ENCODE assay signal across 8 cellular contexts in the genomic region with DNA sequence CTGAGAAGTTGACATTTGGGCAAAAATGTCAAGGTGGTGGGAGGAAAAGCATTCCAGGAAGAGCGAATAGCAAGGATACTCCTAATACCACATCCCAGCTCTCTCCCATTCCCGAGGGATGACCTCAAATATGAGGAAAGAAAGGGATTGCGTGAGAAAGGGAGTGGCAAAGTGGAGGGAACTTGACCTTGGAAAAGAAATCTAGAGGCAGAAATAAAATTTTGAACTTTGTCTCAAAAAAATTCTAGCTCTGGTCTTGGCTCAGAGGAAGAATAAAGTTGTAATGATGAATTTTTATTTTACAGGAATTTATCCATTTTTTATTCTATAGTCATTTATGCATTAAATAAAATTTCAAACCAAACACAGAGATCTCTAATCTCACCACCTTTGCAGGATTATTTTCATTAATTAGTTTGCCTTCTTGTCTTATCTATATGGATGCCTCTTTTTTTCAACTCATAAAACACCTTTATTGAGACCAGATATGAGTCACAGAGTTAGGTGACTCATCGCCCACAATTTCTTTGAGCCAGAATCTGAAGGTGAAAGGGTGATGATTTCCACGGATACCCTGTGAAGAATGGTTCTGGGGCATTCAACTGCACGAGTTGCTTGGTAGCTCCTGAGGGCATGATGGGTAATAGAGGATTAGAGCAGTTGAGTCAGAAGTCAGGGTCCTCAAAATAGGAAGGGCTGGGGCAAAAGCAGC.
DNase-seq lines count a peak whose midpoint lies in the region; ATAC-seq and TF ChIP-seq lines count a peak whose summit lies in the region.

No MANE protein-coding gene starts in this region.

- no peak overlapping the region for H3K23ac ChIP-seq in mesenchymal stem cell (ENCODE audit: low read length in 2 of 2)

- H2AFZ ChIP-seq in mesenchymal stem cell (ENCODE audit: low read depth, low read length) (no peak overlapping the region), OCI-LY7 (ENCODE audit: low read length) (no peak overlapping the region)

- H2BK120ac ChIP-seq in mesenchymal stem cell (ENCODE audit: low read depth, low read length): no peak overlapping the region

- H3K27ac ChIP-seq in mesenchymal stem cell (ENCODE audit: low read length, poor library complexity, severe bottlenecking) (no peak overlapping the region), testis (no peak overlapping the region), OCI-LY7 (ENCODE audit: low read depth, low read length, poor library complexity, severe bottlenecking) (no peak overlapping the region)

- H3K27me3 ChIP-seq in mesenchymal stem cell (ENCODE audit: control insufficient read depth in 1 of 2, insufficient read depth in 1 of 2, low read length in 2 of 2): peaks cover 0 to 9% of the 10 kb centered on the region in 2 experiments
- H3K27me3 ChIP-seq in testis: no peaks in the 10 kb centered on the region

- H3K9me3 ChIP-seq in mesenchymal stem cell (ENCODE audit: control insufficient read depth, low read length) (no peaks in the 10 kb centered on the region), testis (no peaks in the 10 kb centered on the region), OCI-LY7 (ENCODE audit: low read length) (no peaks in the 10 kb centered on the region)

- intact Hi-C loops in testis (cut with DNase I; ENCODE audit: low total_unique reads) (no loop called here), OCI-LY7 (cut with micrococcal nuclease; ENCODE audit: unreplicated experiment) (no loop called here)

- no peak overlapping the region for H2BK5ac ChIP-seq in mesenchymal stem cell (ENCODE audit: low read depth, low read length, poor library complexity, severe bottlenecking)

- H4K91ac ChIP-seq in mesenchymal stem cell (ENCODE audit: low read length): no peak overlapping the region

- H2BK12ac ChIP-seq in mesenchymal stem cell (ENCODE audit: low read length in 2 of 2): no peak overlapping the region

- H3K4ac ChIP-seq in mesenchymal stem cell (ENCODE audit: low read depth in 1 of 2, low read length in 2 of 2): no peak overlapping the region

- TF ChIP-seq CTCF in testis (IDR thresholded peaks at IDR 0.05) (no peak), OCI-LY7 (conservative IDR thresholded peaks at IDR 0.05; ENCODE audit: low read length) (no peak)

- H3K4me1 ChIP-seq in mesenchymal stem cell (ENCODE audit: control insufficient read depth, insufficient read depth, low read depth, low read length): no peaks in the 10 kb centered on the region
- H3K4me1 ChIP-seq in testis: no peaks in the 10 kb centered on the region
- H3K4me1 ChIP-seq in OCI-LY7 (ENCODE audit: insufficient read depth, low read length, poor library complexity, severe bottlenecking): no peaks in the 10 kb centered on the region

- no peak overlapping the region for H2BK15ac ChIP-seq in mesenchymal stem cell (ENCODE audit: low read depth, poor library complexity, severe bottlenecking)

- H4K8ac ChIP-seq in mesenchymal stem cell (ENCODE audit: low read length): no peak overlapping the region

- POLR2A ChIA-PET in OCI-LY7 (lab: Charles Lee): no interaction called here

- H3K18ac ChIP-seq in mesenchymal stem cell (ENCODE audit: low read depth in 1 of 2, low read length in 2 of 2): no peak overlapping the region

- CTCF ChIA-PET in OCI-LY7 (lab: Charles Lee; ENCODE audit: unreplicated experiment): no interaction called here

- 52% methylated on average over 5 of the region's 6 CpGs for WGBS in mesenchymal stem cell
- WGBS in testis, 2 donors: 65 to 73% methylated on average over 6 of the region's 6 CpGs

- H3K9me2 ChIP-seq in OCI-LY7 (ENCODE audit: insufficient read depth, low read length): no peaks in the 10 kb centered on the region

- H3K4me3 ChIP-seq in mesenchymal stem cell (ENCODE audit: insufficient read depth in 1 of 2, low read depth in 1 of 2, low read length in 2 of 2): no peak overlapping the region
- no peak overlapping the region for H3K4me3 ChIP-seq in testis
- no peak overlapping the region for H3K4me3 ChIP-seq in OCI-LY7 (ENCODE audit: low read depth, low read length, poor library complexity, severe bottlenecking)

- H3K14ac ChIP-seq in mesenchymal stem cell (ENCODE audit: low read length in 2 of 2): no peak overlapping the region

- H3K36me3 ChIP-seq in mesenchymal stem cell (ENCODE audit: control insufficient read depth in 1 of 2, insufficient read depth in 2 of 2, low read depth in 1 of 2, low read length in 2 of 2) (no peaks in the 10 kb centered on the region), testis (ENCODE audit: low read depth, missing control alignments) (no peaks in the 10 kb centered on the region), OCI-LY7 (ENCODE audit: insufficient read depth, low read length) (no peaks in the 10 kb centered on the region)

- TF ChIP-seq POLR2A in testis (IDR thresholded peaks at IDR 0.05): no peak

- H3K79me2 ChIP-seq in OCI-LY7 (ENCODE audit: insufficient read depth, low read depth, low read length): no peaks in the 10 kb centered on the region

- no peak overlapping the region for H3K4me2 ChIP-seq in mesenchymal stem cell (ENCODE audit: low read length, poor library complexity, severe bottlenecking)
- H3K4me2 ChIP-seq in OCI-LY7 (ENCODE audit: low read length): no peak overlapping the region

- H4K20me1 ChIP-seq in OCI-LY7 (ENCODE audit: insufficient read depth, low read length): no peaks in the 10 kb centered on the region

- H3K79me1 ChIP-seq in mesenchymal stem cell (replicated peaks; ENCODE audit: low read length, poor library complexity, severe bottlenecking): no peaks in the 10 kb centered on the region

- peak; percentile 90 for DNase-seq in HT1080 (ENCODE audit: low read depth)
- peak; percentile 69 for DNase-seq in activated T-cell treated with anti-CD3 and anti-CD28 coated beads for 4 hours
- DNase-seq in mesenchymal stem cell: peak; percentile 41
- DNase-seq in testis: no peak
- DNase-seq in HUDEP-2 (lab: John Stamatoyannopoulos, UW; ENCODE audit: unreplicated experiment in 76 of 76): no peak
- DNase-seq in OCI-LY7 (ENCODE audit: low spot score): no peak

- H2AK5ac ChIP-seq in mesenchymal stem cell (ENCODE audit: low read length, severe bottlenecking): no peak overlapping the region

- peak; percentile 79 for ATAC-seq in GM18511 (IDR thresholded peaks at IDR 0.05; ENCODE audit: unreplicated experiment)
- no peak for ATAC-seq in GM21526 (IDR thresholded peaks at IDR 0.05; ENCODE audit: low FRiP score, unreplicated experiment)

- no peak overlapping the region for H3K9ac ChIP-seq in mesenchymal stem cell (ENCODE audit: low read length)

- no TSS peak for BruUV-seq in OCI-LY7 (replicated peaks; lab: Mats Ljungman, UMichigan)

Comparison
In these comparisons a context has a peak if more than half of its experiments do, and no peak if none do; other contexts are left out.
1. DNase-seq: peak in HT1080 (single experiment), activated T-cell treated with anti-CD3 and anti-CD28 coated beads for 4 hours (single experiment) and mesenchymal stem cell (single experiment); none in testis (single experiment), HUDEP-2 (0 of 76) and OCI-LY7 (single experiment).